In the genomic region with DNA sequence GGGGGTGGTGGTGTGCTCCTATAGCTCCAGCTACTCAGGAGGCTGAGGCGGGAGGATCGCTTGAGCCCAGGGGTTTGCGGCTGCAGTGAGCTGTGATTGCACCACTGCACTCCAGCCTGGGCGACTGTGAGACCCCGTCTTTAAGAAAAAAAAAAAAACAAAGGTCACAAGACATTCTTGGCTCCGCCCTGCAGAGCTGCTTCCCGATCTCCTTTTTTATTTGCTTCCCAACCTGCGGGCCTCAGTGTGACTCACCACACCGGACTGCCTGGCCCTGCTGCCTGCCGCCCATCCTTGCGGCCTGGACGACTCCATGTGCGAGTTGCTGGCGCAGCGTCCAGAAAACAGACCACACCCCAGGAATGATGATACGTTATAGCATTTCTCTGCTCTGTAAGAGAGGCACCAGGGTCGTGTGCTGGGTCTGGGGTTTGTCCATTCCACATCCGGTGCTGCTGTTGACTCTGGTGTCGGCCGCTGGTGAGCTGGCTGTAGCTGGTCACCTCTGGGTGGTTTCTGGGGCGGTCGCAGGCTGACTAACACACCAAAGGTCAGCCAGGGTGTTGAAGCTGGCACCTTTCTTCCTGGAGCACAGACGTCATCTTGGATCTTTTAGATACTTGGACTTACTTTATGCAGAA, we compare ENCODE assay signal across 10 cellular contexts.
DNase-seq lines count a peak whose midpoint lies in the region; ATAC-seq, FAIRE-seq and TF ChIP-seq lines count a peak whose summit lies in the region.
"Had no signal": no experiment of that assay in that cellular context is flagged by ENCODE, and none has a peak within 500 bp of the region (broad histone marks: within the 10 kb centered on the region; RNA-seq: fewer than 3 reads in every experiment).

No MANE protein-coding gene starts in this region.

- under 1% methylated on average over 21 of the region's 23 CpGs for WGBS in A549 (ENCODE audit: missing lambda C conversion rate)

- peak; percentile 91 to 96; a peak in 4 of 5 replicates for TF ChIP-seq EP300 in A549 (IDR thresholded peaks at IDR 0.05)

- H3K27me3 ChIP-seq in MG63: no peaks in the 10 kb centered on the region
- H3K27me3 ChIP-seq: BLaER1 had no signal

- H3K27ac ChIP-seq in A549 (peak overlapping the region; percentile 92), epithelial cell of prostate (peak overlapping the region; percentile 75)
- H3K27ac ChIP-seq: BLaER1 had no signal

- TF ChIP-seq RAD21 in A549 (conservative IDR thresholded peaks at IDR 0.05 in 1 of 2, IDR thresholded peaks at IDR 0.05 in 1 of 2): peak in 1 of 2 experiments; percentile 61; a peak in 2 of 5 replicates

- H3K9me3 ChIP-seq in A549 (no peaks in the 10 kb centered on the region), MG63 (no peaks in the 10 kb centered on the region), mucosa of descending colon (no peaks in the 10 kb centered on the region)
- H3K9me3 ChIP-seq: BLaER1 had no signal

- TF ChIP-seq CTCF in A549 (IDR thresholded peaks at IDR 0.05) (0 out of 3 replicates have a peak, but pooled peaks have one; percentile 5), mucosa of descending colon (IDR thresholded peaks at IDR 0.05) (no peak)

- CTCF ChIA-PET in A549 (lab: Yijun Ruan, JAX): interaction anchor here (0.6 to 2.6 kb wide), 14 partner anchors 10 to 509 kb away, joined by 3 to 15 read pairs (median 3); no protein-coding TSS in a partner anchor

- FAIRE-seq in A549 (lab: Jason Lieb, UNC): peak; percentile 99

- POLR2A ChIA-PET in A549 (lab: Yijun Ruan, JAX): interaction anchor here (0.6 to 2.6 kb wide), 18 partner anchors 9 to 124 kb away, joined by 3 to 40 read pairs (median 6); partner anchors contain the start of gene TCF7L2

- H3K36me3 Mint-ChIP-seq in stimulated activated effector memory CD8-positive, alpha-beta T cell treated with anti-CD3 and anti-CD28 coated beads, Interleukin-12 subunit alpha, Interleukin-12 subunit beta, amount 100 ng/mL, for 72 hours: no peaks in the 10 kb centered on the region

- intact Hi-C loops in mucosa of descending colon (cut with DNase I, micrococcal nuclease): no loop called here

- H3K9me3 Mint-ChIP-seq in stimulated activated effector memory CD8-positive, alpha-beta T cell treated with anti-CD3 and anti-CD28 coated beads, Interleukin-12 subunit alpha, Interleukin-12 subunit beta, amount 100 ng/mL, for 72 hours: no peaks in the 10 kb centered on the region
- H3K9me3 Mint-ChIP-seq: T-helper 2 cell treated with Interferon-gamma antibody and Interleukin-4, amounts not matched to agents 5 μg/mL and 100 μg/mL, for 36 hours had no signal

- peak; percentile 96 to 97 for ATAC-seq in A549
- peak; percentile 94 for ATAC-seq in mucosa of descending colon
- ATAC-seq in stimulated activated effector memory CD8-positive, alpha-beta T cell treated with anti-CD3 and anti-CD28 coated beads, Interleukin-12 subunit alpha, Interleukin-12 subunit beta, amount 100 ng/mL, for 72 hours: no peak

- no peaks in the 10 kb centered on the region for H3K36me3 ChIP-seq in MG63
- H3K36me3 ChIP-seq in mucosa of descending colon (ENCODE audit: low read depth): no peaks in the 10 kb centered on the region

- DNase-seq in A549 (ENCODE audit: low read depth in 1 of 2, low spot score in 1 of 2) (peak; percentile 92 to 99), MG63 (peak; percentile 99), epithelial cell of prostate (ENCODE audit: low read depth, low spot score) (peak; percentile 51), mucosa of descending colon (peak; percentile 78 to 90 (median 86)), NCI-H2196 treated with DMSO at 0.1 percent for 48 hours (lab: John Stamatoyannopoulos, UW; ENCODE audit: unreplicated experiment) (no peak)
- no peak for DNase-seq in stimulated activated effector memory CD8-positive, alpha-beta T cell treated with anti-CD3 and anti-CD28 coated beads, Interleukin-12 subunit alpha, Interleukin-12 subunit beta, amount 100 ng/mL, for 72 hours (ENCODE audit: low spot score in 2 of 2)
- no peak for DNase-seq in activated naive CD4-positive, alpha-beta T cell (lab: John Stamatoyannopoulos, UW)
- DNase-seq in NK-92 treated with Interleukin-12 subunit alpha and Interleukin-12 subunit beta, amount 100 ng/mL, for 24 hours (lab: John Stamatoyannopoulos, UW): no peak

- H3K4me2 ChIP-seq in A549: peak overlapping the region; percentile 72
- H3K4me2 ChIP-seq: BLaER1 had no signal

- TF ChIP-seq POLR2A in A549 (IDR thresholded peaks at IDR 0.05; ENCODE audit: low read length): no peak; the same call in 1 of the 2 replicates

- H3K4me3 Mint-ChIP-seq in stimulated activated effector memory CD8-positive, alpha-beta T cell treated with anti-CD3 and anti-CD28 coated beads, Interleukin-12 subunit alpha, Interleukin-12 subunit beta, amount 100 ng/mL, for 72 hours: no peak overlapping the region
- H3K4me3 Mint-ChIP-seq: T-helper 2 cell treated with Interferon-gamma antibody and Interleukin-4, amounts not matched to agents 5 μg/mL and 100 μg/mL, for 36 hours had no signal

- H3K27ac Mint-ChIP-seq in stimulated activated effector memory CD8-positive, alpha-beta T cell treated with anti-CD3 and anti-CD28 coated beads, Interleukin-12 subunit alpha, Interleukin-12 subunit beta, amount 100 ng/mL, for 72 hours: no peak overlapping the region
- H3K27ac Mint-ChIP-seq: T-helper 2 cell treated with Interferon-gamma antibody and Interleukin-4, amounts not matched to agents 5 μg/mL and 100 μg/mL, for 36 hours had no signal

- H3K4me1 ChIP-seq in A549 (peaks cover 73% of the 10 kb centered on the region), mucosa of descending colon (ENCODE audit: low read depth) (peaks cover 8% of the 10 kb centered on the region)
- H3K4me1 ChIP-seq: BLaER1 had no signal

- no peaks in the 10 kb centered on the region for H3K4me1 Mint-ChIP-seq in stimulated activated effector memory CD8-positive, alpha-beta T cell treated with anti-CD3 and anti-CD28 coated beads, Interleukin-12 subunit alpha, Interleukin-12 subunit beta, amount 100 ng/mL, for 72 hours

- H3K4me3 ChIP-seq in A549: peak overlapping the region; percentile 22; the same call in 1 of the 3 replicates
- no peak overlapping the region for H3K4me3 ChIP-seq in MG63
- no peak overlapping the region for H3K4me3 ChIP-seq in mucosa of descending colon
- H3K4me3 ChIP-seq: BLaER1 had no signal

TF ChIP-seq in A549, 52 proteins besides CTCF, POLR2A, EP300 and RAD21 (continues in another document):
- TF ChIP-seq ZFP36 (IDR thresholded peaks at IDR 0.05; ENCODE audit: borderline replicate concordance, partially characterized antibody) (no peak), TP53 (CRISPR knock-in tag; IDR thresholded peaks at IDR 0.05) (no peak), NFE2L2 (conservative IDR thresholded peaks at IDR 0.05; ENCODE audit: low read length) (no peak), CHD2 (IDR thresholded peaks at IDR 0.05; ENCODE audit: low read length, partially characterized antibody) (no peak), TFCP2L1 (CRISPR knock-in tag; IDR thresholded peaks at IDR 0.05) (no peak), USF2 (IDR thresholded peaks at IDR 0.05) (no peak), FOSB (CRISPR knock-in tag; IDR thresholded peaks at IDR 0.05) (no peak), RARB (CRISPR knock-in tag; IDR thresholded peaks at IDR 0.05) (peak; percentile 88), ESRRA (IDR thresholded peaks at IDR 0.05; ENCODE audit: borderline replicate concordance, low read length) (no peak), RNF2 (IDR thresholded peaks at IDR 0.05; ENCODE audit: borderline replicate concordance, low read depth) (no peak), FOXS1 (CRISPR knock-in tag; IDR thresholded peaks at IDR 0.05) (no peak), ZSCAN20 (CRISPR knock-in tag; IDR thresholded peaks at IDR 0.05) (no peak)
- TF ChIP-seq, protein P1, sequence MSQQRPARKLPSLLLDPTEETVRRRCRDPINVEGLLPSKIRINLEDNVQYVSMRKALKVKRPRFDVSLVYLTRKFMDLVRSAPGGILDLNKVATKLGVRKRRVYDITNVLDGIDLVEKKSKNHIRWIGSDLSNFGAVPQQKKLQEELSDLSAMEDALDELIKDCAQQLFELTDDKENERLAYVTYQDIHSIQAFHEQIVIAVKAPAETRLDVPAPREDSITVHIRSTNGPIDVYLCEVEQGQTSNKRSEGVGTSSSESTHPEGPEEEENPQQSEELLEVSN (IDR thresholded peaks at IDR 0.05; ENCODE audit: borderline replicate concordance, low read depth): no peak
- TF ChIP-seq, protein P2, sequence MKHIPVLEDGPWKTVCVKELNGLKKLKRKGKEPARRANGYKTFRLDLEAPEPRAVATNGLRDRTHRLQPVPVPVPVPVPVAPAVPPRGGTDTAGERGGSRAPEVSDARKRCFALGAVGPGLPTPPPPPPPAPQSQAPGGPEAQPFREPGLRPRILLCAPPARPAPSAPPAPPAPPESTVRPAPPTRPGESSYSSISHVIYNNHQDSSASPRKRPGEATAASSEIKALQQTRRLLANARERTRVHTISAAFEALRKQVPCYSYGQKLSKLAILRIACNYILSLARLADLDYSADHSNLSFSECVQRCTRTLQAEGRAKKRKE (CRISPR knock-in tag; IDR thresholded peaks at IDR 0.05; ENCODE audit: low read depth): no peak

Comparison
In these comparisons a context has a peak if more than half of its experiments do, and no peak if none do; other contexts are left out.
1. DNase-seq: peak in A549 (2 of 2), MG63 (single experiment), epithelial cell of prostate (single experiment) and mucosa of descending colon (3 of 3); none in stimulated activated effector memory CD8-positive, alpha-beta T cell treated with anti-CD3 and anti-CD28 coated beads, Interleukin-12 subunit alpha, Interleukin-12 subunit beta, amount 100 ng/mL, for 72 hours (0 of 2), activated naive CD4-positive, alpha-beta T cell (0 of 4), NCI-H2196 treated with DMSO at 0.1 percent for 48 hours (single experiment) and NK-92 treated with Interleukin-12 subunit alpha and Interleukin-12 subunit beta, amount 100 ng/mL, for 24 hours (single experiment).